Comparison of ENCODE assay signal across 8 cellular contexts in genomic region chr5:91332267-91333044, GRCh38. TPM values are rescaled to one million over a fixed set of nuclear protein-coding genes. Genes with fewer than 3 reads are reported as not detected.
A peak's percentile ranks its signal among the peaks of the same experiment; 100 is the strongest.
DNase-seq lines count a peak whose midpoint lies in the region; ATAC-seq and TF ChIP-seq lines count a peak whose summit lies in the region.

No MANE protein-coding gene starts in this region.

- no peaks in the 10 kb centered on the region for H3K9me3 Mint-ChIP-seq in CD8-positive, alpha-beta T cell
- no peaks in the 10 kb centered on the region for H3K9me3 Mint-ChIP-seq in GM23338
- H3K9me3 Mint-ChIP-seq in chondrocyte (ENCODE audit: low read depth), result no peaks in the 10 kb centered on the region

- H3K27ac ChIP-seq in CD8-positive, alpha-beta T cell (ENCODE audit: low read depth, low read length), result no peak overlapping the region
- H3K27ac ChIP-seq in GM23338 (ENCODE audit: low read depth) (no peak overlapping the region), PC-3 (ENCODE audit: low read length) (peak overlapping the region; percentile 48)

- ATAC-seq in CD8-positive, alpha-beta T cell, result peak; percentile 58
- peak; percentile 36; the same call in 1 of the 3 replicates for ATAC-seq in GM23338
- peak; percentile 93 for ATAC-seq in PC-3
- no peak for ATAC-seq in HG03571 (IDR thresholded peaks at IDR 0.05; ENCODE audit: unreplicated experiment)

- H3K9me3 ChIP-seq in CD8-positive, alpha-beta T cell (ENCODE audit: low read length), result no peaks in the 10 kb centered on the region
- no peaks in the 10 kb centered on the region for H3K9me3 ChIP-seq in PC-3 (ENCODE audit: low read length)

- H3K4me1 Mint-ChIP-seq in CD8-positive, alpha-beta T cell (ENCODE audit: low read depth), result peaks cover 13% of the 10 kb centered on the region
- peaks cover 30% of the 10 kb centered on the region for H3K4me1 Mint-ChIP-seq in GM23338
- H3K4me1 Mint-ChIP-seq in chondrocyte (ENCODE audit: low read depth), result peaks cover 4% of the 10 kb centered on the region

- H2AFZ ChIP-seq in GM23338 (peak overlapping the region; percentile 48), PC-3 (ENCODE audit: low read length) (peak overlapping the region; percentile 67)

- no peak overlapping the region for H3K4me2 ChIP-seq in GM23338
- peak overlapping the region; percentile 9; the same call in 1 of the 2 replicates for H3K4me2 ChIP-seq in PC-3 (ENCODE audit: low read length)

- H3K4me3 ChIP-seq in CD8-positive, alpha-beta T cell (ENCODE audit: low read depth, low read length), result no peak overlapping the region
- no peak overlapping the region for H3K4me3 ChIP-seq in GM23338
- H3K4me3 ChIP-seq in PC-3 (ENCODE audit: low read length), result no peak overlapping the region

- H3K4me3 Mint-ChIP-seq in CD8-positive, alpha-beta T cell, result no peak overlapping the region
- H3K4me3 Mint-ChIP-seq in GM23338, result no peak overlapping the region
- H3K4me3 Mint-ChIP-seq in chondrocyte (ENCODE audit: unreplicated experiment), result no peak overlapping the region

- no peaks in the 10 kb centered on the region for H3F3A ChIP-seq in GM23338 (replicated peaks; ENCODE audit: low read depth)
- no peaks in the 10 kb centered on the region for H3F3A ChIP-seq in PC-3 (ENCODE audit: low read length, unreplicated experiment)

- no peaks in the 10 kb centered on the region for H4K20me1 ChIP-seq in GM23338 (replicated peaks; ENCODE audit: insufficient read depth)
- no peaks in the 10 kb centered on the region for H4K20me1 ChIP-seq in PC-3 (ENCODE audit: low read length)

- BruUV-seq in PC-3 (replicated peaks; lab: Mats Ljungman, UMichigan), result no TSS peak

- no peaks in the 10 kb centered on the region for H3K9me2 ChIP-seq in GM23338 (ENCODE audit: insufficient read depth)
- no peaks in the 10 kb centered on the region for H3K9me2 ChIP-seq in PC-3 (replicated peaks; ENCODE audit: low read length)

- no peaks in the 10 kb centered on the region for H3K4me1 ChIP-seq in CD8-positive, alpha-beta T cell (ENCODE audit: insufficient read depth, low read length)
- peaks cover 34% of the 10 kb centered on the region for H3K4me1 ChIP-seq in GM23338 (ENCODE audit: insufficient read depth)
- H3K4me1 ChIP-seq in PC-3 (ENCODE audit: insufficient read depth, low read length), result peaks cover 16% of the 10 kb centered on the region

- intact Hi-C loops in CD8-positive, alpha-beta T cell (cut with DNase I, micrococcal nuclease), result no loop called here
- intact Hi-C loops in PC-3 (cut with micrococcal nuclease), result no loop called here

- POLR2A ChIA-PET in CD8-positive, alpha-beta T cell (lab: Charles Lee), result no interaction called here
- POLR2A ChIA-PET in PC-3 (lab: Charles Lee; ENCODE audit: unreplicated experiment), result no interaction called here

- no peaks in the 10 kb centered on the region for H3K36me3 Mint-ChIP-seq in CD8-positive, alpha-beta T cell
- H3K36me3 Mint-ChIP-seq in GM23338 (ENCODE audit: low read depth) (no peaks in the 10 kb centered on the region), chondrocyte (ENCODE audit: low read depth) (no peaks in the 10 kb centered on the region)

- H3K27me3 ChIP-seq in CD8-positive, alpha-beta T cell (ENCODE audit: insufficient read depth, low read length), result no peaks in the 10 kb centered on the region
- H3K27me3 ChIP-seq in GM23338 (ENCODE audit: insufficient read depth) (no peaks in the 10 kb centered on the region), PC-3 (ENCODE audit: low read length) (no peaks in the 10 kb centered on the region)

- DNase-seq in CD8-positive, alpha-beta T cell, result peak in 1 of 7 experiments; percentile 12
- no peak for DNase-seq in GM23338 (ENCODE audit: low spot score)
- peak; percentile 79 for DNase-seq in PC-3
- DNase-seq in fibroblast of peridontal ligament (ENCODE audit: extremely low read depth), result peak; percentile 28
- no peak for DNase-seq in chondrocyte (ENCODE audit: low spot score)
- no peak for DNase-seq in activated CD8-positive, alpha-beta memory T cell treated with anti-CD3 and anti-CD28 coated beads, Interleukin-2, amount 50 U/mL, for 48 hours
- no peak for DNase-seq in DMS114 treated with DMSO at 0.1 percent for 48 hours (lab: John Stamatoyannopoulos, UW; ENCODE audit: unreplicated experiment)

- CTCF ChIA-PET in CD8-positive, alpha-beta T cell (lab: Charles Lee), result no interaction called here
- CTCF ChIA-PET in PC-3 (lab: Charles Lee), result interaction anchor here (0.6 kb wide), 1 partner anchor 55 kb away, joined by 6 read pairs; no protein-coding TSS in a partner anchor

- H3K9ac ChIP-seq in PC-3 (ENCODE audit: low read length), result peak overlapping the region; percentile 11; the same call in 1 of the 2 replicates

- TF ChIP-seq CTCF in CD8-positive, alpha-beta T cell (IDR thresholded peaks at IDR 0.05), result no peak
- TF ChIP-seq CTCF in GM23338 (conservative IDR thresholded peaks at IDR 0.05; ENCODE audit: low read depth in 2 of 2) (no peak), PC-3 (conservative IDR thresholded peaks at IDR 0.05; ENCODE audit: low read depth, low read length) (no peak), chondrocyte (IDR thresholded peaks at IDR 0.05) (no peak)

- no peaks in the 10 kb centered on the region for H3K79me2 ChIP-seq in GM23338 (replicated peaks; ENCODE audit: insufficient read depth)
- H3K79me2 ChIP-seq in PC-3 (ENCODE audit: low read length), result no peaks in the 10 kb centered on the region

- H3K36me3 ChIP-seq in CD8-positive, alpha-beta T cell (ENCODE audit: insufficient read depth, low read length), result no peaks in the 10 kb centered on the region
- H3K36me3 ChIP-seq in GM23338 (ENCODE audit: insufficient read depth) (no peaks in the 10 kb centered on the region), PC-3 (ENCODE audit: low read depth, low read length) (no peaks in the 10 kb centered on the region)

- no peaks in the 10 kb centered on the region for H3K27me3 Mint-ChIP-seq in CD8-positive, alpha-beta T cell (ENCODE audit: low read depth)
- H3K27me3 Mint-ChIP-seq in GM23338 (ENCODE audit: insufficient read depth, low read depth, poor library complexity), result no peaks in the 10 kb centered on the region
- peaks cover under 1% of the 10 kb centered on the region for H3K27me3 Mint-ChIP-seq in chondrocyte (ENCODE audit: low read depth)

- no peak overlapping the region for H3K27ac Mint-ChIP-seq in CD8-positive, alpha-beta T cell
- no peak overlapping the region for H3K27ac Mint-ChIP-seq in GM23338
- H3K27ac Mint-ChIP-seq in chondrocyte (ENCODE audit: unreplicated experiment), result no peak overlapping the region

TF ChIP-seq in GM23338, 12 proteins besides CTCF, POLR2A, EP300 and RAD21 (continues in another document):
- no peak for TF ChIP-seq NANOG (IDR thresholded peaks at IDR 0.05; ENCODE audit: borderline replicate concordance)
- no peak for TF ChIP-seq STAT1 (IDR thresholded peaks at IDR 0.05; ENCODE audit: unreplicated experiment)
- no peak for TF ChIP-seq EZH2phosphoT487 (IDR thresholded peaks at IDR 0.05; ENCODE audit: unreplicated experiment)
- no peak for TF ChIP-seq ZNF331 (CRISPR knock-in tag; IDR thresholded peaks at IDR 0.05; ENCODE audit: low read depth)
- no peak for TF ChIP-seq EZH2 (IDR thresholded peaks at IDR 0.05; ENCODE audit: low read depth, unreplicated experiment)
- TF ChIP-seq JUNB (IDR thresholded peaks at IDR 0.05; ENCODE audit: unreplicated experiment), result no peak
- no peak for TF ChIP-seq ETS1 (IDR thresholded peaks at IDR 0.05)

RNA-seq across cellular contexts. Expression of gene ARRDC3, which starts 50.7 kb away (rescaled TPM):
- total RNA-seq in CD8-positive, alpha-beta T cell, result 100 to 1,000 TPM; 131 to 132 TPM
- total RNA-seq in GM23338 (2014; rRNA removed; shearing (Covaris generic)), result 13.6 and 16.5 TPM in 2 replicates
- 8.5 and 11.9 TPM in 2 replicates for polyA plus RNA-seq in GM23338 (2016; fragmentation: Nextera tagmentation; extraction: Ambion mirVana)
- total RNA-seq in PC-3 (2014; rRNA removed) (39.5 and 40.3 TPM in 2 replicates), chondrocyte (23.4 to 29.1 TPM (median 27.6 TPM) in 3 replicates)

Comparison
In these comparisons a context has a peak if more than half of its experiments do, and no peak if none do; other contexts are left out.
1. DNase-seq: peak in PC-3 (single experiment) and fibroblast of peridontal ligament (single experiment); none in GM23338 (single experiment), chondrocyte (single experiment), activated CD8-positive, alpha-beta memory T cell treated with anti-CD3 and anti-CD28 coated beads, Interleukin-2, amount 50 U/mL, for 48 hours (single experiment) and DMS114 treated with DMSO at 0.1 percent for 48 hours (single experiment).